ENCODE assay signal across 21 cellular contexts in genomic region chr6:157163434-157164159, GRCh38.
A peak's percentile ranks its signal among the peaks of the same experiment; 100 is the strongest.
DNase-seq lines count a peak whose midpoint lies in the region; ATAC-seq and TF ChIP-seq lines count a peak whose summit lies in the region.
"Had no signal": no experiment of that assay in that cellular context is flagged by ENCODE, and none has a peak within 500 bp of the region (broad histone marks: within the 10 kb centered on the region; RNA-seq: fewer than 3 reads in every experiment).

No MANE protein-coding gene starts in this region.

- H3K4me3 ChIP-seq in CD4-positive, alpha-beta memory T cell (ENCODE audit: low read length in 2 of 2): no peak overlapping the region
- no peak overlapping the region for H3K4me3 ChIP-seq in mammary epithelial cell (replicated peaks in 1 of 3; ENCODE audit: insufficient read depth in 1 of 3, low read depth in 2 of 3, low read length in 3 of 3)
- no peak overlapping the region for H3K4me3 ChIP-seq in trophoblast cell (ENCODE audit: low read depth, low read length)
- H3K4me3 ChIP-seq: smooth muscle cell, thoracic aorta had no signal

- POLR2A ChIA-PET in CD4-positive, alpha-beta memory T cell (lab: Charles Lee; ENCODE audit: partially characterized antibody): no interaction called here

- H3K4me2 ChIP-seq in mammary epithelial cell (ENCODE audit: insufficient read depth, low read depth, low read length) (no peak overlapping the region), trophoblast cell (ENCODE audit: low read length) (no peak overlapping the region)
- H3K4me2 ChIP-seq: smooth muscle cell had no signal

- no peaks in the 10 kb centered on the region for H3K36me3 ChIP-seq in CD4-positive, alpha-beta memory T cell (ENCODE audit: insufficient read depth, low read length)
- H3K36me3 ChIP-seq in mammary epithelial cell (ENCODE audit: insufficient read depth, low read length): no peaks in the 10 kb centered on the region
- H3K36me3 ChIP-seq in trophoblast cell (ENCODE audit: control insufficient read depth in 1 of 2, insufficient read depth in 2 of 2, low read length in 2 of 2): peaks cover 6 to 7% of the 10 kb centered on the region in 2 experiments

- H3K79me1 ChIP-seq in trophoblast cell (ENCODE audit: low read length): no peaks in the 10 kb centered on the region

- no peak overlapping the region for H3K9ac ChIP-seq in mammary epithelial cell (ENCODE audit: insufficient read depth, low read length)
- H3K9ac ChIP-seq in trophoblast cell (ENCODE audit: low read length): no peak overlapping the region

- H3K9me3 Mint-ChIP-seq in CD4-positive, alpha-beta memory T cell: no peaks in the 10 kb centered on the region
- H3K9me3 Mint-ChIP-seq in IgD-negative memory B cell: no peaks in the 10 kb centered on the region
- H3K9me3 Mint-ChIP-seq in endothelial cell (ENCODE audit: unreplicated experiment): no peaks in the 10 kb centered on the region
- H3K9me3 Mint-ChIP-seq: activated naive CD4-positive, alpha-beta T cell treated with anti-CD3 and anti-CD28 coated beads, Interleukin-2, amount 50 U/mL, for 24 hours; CD14-positive monocyte had no signal

- H3K4me1 ChIP-seq in CD4-positive, alpha-beta memory T cell (ENCODE audit: insufficient read depth, low read length): no peaks in the 10 kb centered on the region
- no peaks in the 10 kb centered on the region for H3K4me1 ChIP-seq in mammary epithelial cell (ENCODE audit: insufficient read depth, low read length)
- peaks cover 0 to 4% of the 10 kb centered on the region in 2 experiments for H3K4me1 ChIP-seq in trophoblast cell (ENCODE audit: control insufficient read depth in 1 of 2, insufficient read depth in 2 of 2, low read length in 2 of 2)

- no peak overlapping the region for H2BK120ac ChIP-seq in trophoblast cell (ENCODE audit: insufficient read depth, low read length, poor library complexity)

- dilution Hi-C loops in mammary epithelial cell (cut with HindIII; ENCODE audit: low sequenced_read_pairs): no loop called here

- H4K91ac ChIP-seq in trophoblast cell (ENCODE audit: low read depth, low read length): no peak overlapping the region

- H4K12ac ChIP-seq in trophoblast cell (ENCODE audit: low read depth, low read length): no peak overlapping the region

- in situ Hi-C loops in mammary epithelial cell (cut with MboI; ENCODE audit: low sequenced_read_pairs in 2 of 2): no loop called here

- H3K36me3 Mint-ChIP-seq in CD4-positive, alpha-beta memory T cell: peaks cover 26 to 37% of the 10 kb centered on the region in 2 donors
- no peaks in the 10 kb centered on the region for H3K36me3 Mint-ChIP-seq in IgD-negative memory B cell
- peaks cover 13% of the 10 kb centered on the region for H3K36me3 Mint-ChIP-seq in endothelial cell (ENCODE audit: low read depth, unreplicated experiment)

- H3K27me3 ChIP-seq in CD4-positive, alpha-beta memory T cell (ENCODE audit: insufficient read depth, low read length): no peaks in the 10 kb centered on the region
- H3K27me3 ChIP-seq in mammary epithelial cell (ENCODE audit: insufficient read depth, low read length) (no peaks in the 10 kb centered on the region), trophoblast cell (ENCODE audit: insufficient read depth, low read length) (no peaks in the 10 kb centered on the region)

- no peak overlapping the region for H2AK5ac ChIP-seq in trophoblast cell (ENCODE audit: low read length)

- WGBS in mammary epithelial cell (ENCODE audit: low coverage, missing lambda C conversion rate): 68% methylated on average over 4 of the region's 4 CpGs
- no CpG with 5 or more reads among the region's 4 CpGs for WGBS in trophoblast cell (ENCODE audit: extremely low coverage, insufficient coverage, insufficient read length)

- intact Hi-C loops in CD4-positive, alpha-beta memory T cell (cut with micrococcal nuclease): no loop called here
- intact Hi-C loops in mammary epithelial cell (cut with micrococcal nuclease): no loop called here

- H3K27me3 Mint-ChIP-seq in CD4-positive, alpha-beta memory T cell: no peaks in the 10 kb centered on the region
- H3K27me3 Mint-ChIP-seq in IgD-negative memory B cell (no peaks in the 10 kb centered on the region), endothelial cell (ENCODE audit: unreplicated experiment) (peaks cover 3% of the 10 kb centered on the region)
- H3K27me3 Mint-ChIP-seq: activated naive CD4-positive, alpha-beta T cell treated with anti-CD3 and anti-CD28 coated beads, Interleukin-2, amount 50 U/mL, for 24 hours had no signal

- H3K79me2 ChIP-seq in mammary epithelial cell (ENCODE audit: insufficient read depth, low read length): no peaks in the 10 kb centered on the region
- H3K79me2 ChIP-seq in trophoblast cell (ENCODE audit: control insufficient read depth, insufficient read depth, low read length, poor library complexity): no peaks in the 10 kb centered on the region

- H3K4ac ChIP-seq in trophoblast cell (ENCODE audit: low read depth, low read length): no peak overlapping the region

- no peak overlapping the region for H3K14ac ChIP-seq in trophoblast cell (ENCODE audit: low read length)

- CTCF ChIA-PET in CD4-positive, alpha-beta memory T cell (lab: Charles Lee; ENCODE audit: partially characterized antibody): no interaction called here
- CTCF ChIA-PET in mammary epithelial cell (lab: Charles Lee; ENCODE audit: low non-redundant PET): no interaction called here

- H2BK5ac ChIP-seq in trophoblast cell (ENCODE audit: low read depth, low read length, poor library complexity): no peak overlapping the region

- no peak overlapping the region for H2BK12ac ChIP-seq in trophoblast cell (ENCODE audit: low read length)

- TF ChIP-seq CTCF in endothelial cell (IDR thresholded peaks at IDR 0.05; ENCODE audit: unreplicated experiment): no peak
- no peak for TF ChIP-seq CTCF in mammary epithelial cell (conservative IDR thresholded peaks at IDR 0.05 in 1 of 2, IDR thresholded peaks at IDR 0.05 in 1 of 2; ENCODE audit: extremely low read depth in 1 of 2, insufficient read depth in 1 of 2, low read depth in 1 of 2, low read length in 2 of 2)

- H3K4me3 Mint-ChIP-seq in CD4-positive, alpha-beta memory T cell: no peak overlapping the region
- no peak overlapping the region for H3K4me3 Mint-ChIP-seq in IgD-negative memory B cell
- H3K4me3 Mint-ChIP-seq in endothelial cell (ENCODE audit: unreplicated experiment): no peak overlapping the region
- H3K4me3 Mint-ChIP-seq: activated CD8-positive, alpha-beta T cell treated with anti-CD3 and anti-CD28 coated beads, Interleukin-2, amount 10 ng/mL, durations not matched to agents 7 days and 5 days; activated naive CD4-positive, alpha-beta T cell treated with anti-CD3 and anti-CD28 coated beads, Interleukin-2, amount 50 U/mL, for 24 hours; CD14-positive monocyte had no signal

- H4K8ac ChIP-seq in trophoblast cell (ENCODE audit: low read depth, low read length): no peak overlapping the region

- H2AFZ ChIP-seq in mammary epithelial cell (ENCODE audit: low read depth, low read length) (no peak overlapping the region), trophoblast cell (ENCODE audit: insufficient read depth, low read length, poor library complexity) (no peak overlapping the region)

- H4K20me1 ChIP-seq in mammary epithelial cell (ENCODE audit: insufficient read depth, low read length): no peaks in the 10 kb centered on the region

- H3K9me3 ChIP-seq in CD4-positive, alpha-beta memory T cell (ENCODE audit: control insufficient read depth in 1 of 2, low read length in 2 of 2): no peaks in the 10 kb centered on the region
- H3K9me3 ChIP-seq in mammary epithelial cell (replicated peaks; ENCODE audit: insufficient read depth, low read length) (no peaks in the 10 kb centered on the region), trophoblast cell (ENCODE audit: insufficient read depth, low read depth, low read length) (no peaks in the 10 kb centered on the region)
- H3K9me3 ChIP-seq: thoracic aorta had no signal

- H3K4me1 Mint-ChIP-seq in CD4-positive, alpha-beta memory T cell: peaks cover 0 to 3% (median 0%) of the 10 kb centered on the region in 4 donors
- H3K4me1 Mint-ChIP-seq in IgD-negative memory B cell: no peaks in the 10 kb centered on the region
- peaks cover 23% of the 10 kb centered on the region for H3K4me1 Mint-ChIP-seq in endothelial cell (ENCODE audit: unreplicated experiment)
- H3K4me1 Mint-ChIP-seq: CD14-positive monocyte had no signal

- no peak for DNase-seq in CD4-positive, alpha-beta memory T cell
- DNase-seq in endothelial cell (ENCODE audit: low spot score) (no peak), myocyte (ENCODE audit: low read depth) (peak; percentile 40), mammary epithelial cell (no peak), trophoblast cell (no peak)
- DNase-seq: activated CD4-positive, CD25-positive, alpha-beta regulatory T cell treated with anti-CD3 and anti-CD28 coated beads, Interleukin-2, amount 50 U/mL, for 72 hours; activated CD8-positive, alpha-beta T cell treated with anti-CD3 and anti-CD28 coated beads, Interleukin-2, amount 10 ng/mL, durations not matched to agents 7 days and 5 days; activated T-cell treated with anti-CD3 and anti-CD28 coated beads, Interleukin-2, amount 50 U/mL, for 48 hours; HCEC 1CT; Karpas-422; NCI-H187 treated with DMSO at 0.1 percent for 48 hours; NCI-H82; SHP77; stimulated activated naive CD4-positive, alpha-beta T cell had no signal

- no peak overlapping the region for H3K27ac ChIP-seq in CD4-positive, alpha-beta memory T cell (ENCODE audit: low read depth, low read length)
- no peak overlapping the region for H3K27ac ChIP-seq in mammary epithelial cell (ENCODE audit: insufficient read depth, low read depth, low read length)
- H3K27ac ChIP-seq in trophoblast cell (ENCODE audit: low read depth, low read length): no peak overlapping the region
- H3K27ac ChIP-seq: thoracic aorta had no signal

- ATAC-seq in GM21423 (IDR thresholded peaks at IDR 0.05; ENCODE audit: unreplicated experiment) (no peak), HG02852 (IDR thresholded peaks at IDR 0.05; ENCODE audit: unreplicated experiment) (no peak)
- ATAC-seq: activated CD8-positive, alpha-beta T cell treated with anti-CD3 and anti-CD28 coated beads, Interleukin-2, amount 10 ng/mL, durations not matched to agents 7 days and 5 days had no signal

- BruUV-seq in mammary epithelial cell (replicated peaks; lab: Mats Ljungman, UMichigan): no TSS peak

- H3K18ac ChIP-seq in trophoblast cell (ENCODE audit: low read length): no peak overlapping the region

- peak overlapping the region in 4 of 7 donors; percentile 8 to 75 (median 12) for H3K27ac Mint-ChIP-seq in CD4-positive, alpha-beta memory T cell
- H3K27ac Mint-ChIP-seq in IgD-negative memory B cell (peak overlapping the region in 2 of 3 donors; percentile 35 to 68), endothelial cell (ENCODE audit: unreplicated experiment) (peak overlapping the region; percentile 40)
- H3K27ac Mint-ChIP-seq: activated CD8-positive, alpha-beta T cell treated with anti-CD3 and anti-CD28 coated beads, Interleukin-2, amount 10 ng/mL, durations not matched to agents 7 days and 5 days; activated naive CD4-positive, alpha-beta T cell treated with anti-CD3 and anti-CD28 coated beads, Interleukin-2, amount 50 U/mL, for 24 hours had no signal

- H3K23ac ChIP-seq in trophoblast cell (ENCODE audit: low read length): no peak overlapping the region
